11 cellular contexts compared by ENCODE assay signal in genomic region chr19:42424712-42425131, GRCh38. TPM values are rescaled to one million over a fixed set of nuclear protein-coding genes. Genes with fewer than 3 reads are reported as not detected.
DNase-seq lines count a peak whose midpoint lies in the region; ATAC-seq and TF ChIP-seq lines count a peak whose summit lies in the region.
"Had no signal": no experiment of that assay in that cellular context is flagged by ENCODE, and none has a peak within 500 bp of the region (broad histone marks: within the 10 kb centered on the region; RNA-seq: fewer than 3 reads in every experiment).

No MANE protein-coding gene starts in this region.

- H3K4me3 Mint-ChIP-seq in MCF 10A (ENCODE audit: unreplicated experiment) (peak overlapping the region; percentile 96), T-helper 17 cell (peak overlapping the region; percentile 98), immature natural killer cell (peak overlapping the region in 4 of 5 donors; percentile 90 to 98 (median 94))

- 14 to 16% methylated on average over 6 to 13 of the region's 13 CpGs for WGBS in testis, 2 donors

- ATAC-seq in T-helper 17 cell (no peak), mucosa of descending colon (no peak)

- POLR2A ChIA-PET in MCF 10A (lab: Yijun Ruan, JAX): interaction anchor here (1.3 to 1.6 kb wide), 2 partner anchors 12 to 28 kb away, joined by 5 to 9 read pairs; no protein-coding TSS in a partner anchor

- no peaks in the 10 kb centered on the region for H3K9me3 ChIP-seq in breast epithelium
- no peaks in the 10 kb centered on the region for H3K9me3 ChIP-seq in T-helper 17 cell (ENCODE audit: control insufficient read depth, low read length, poor library complexity, severe bottlenecking)
- H3K9me3 ChIP-seq in testis: no peaks in the 10 kb centered on the region
- H3K9me3 ChIP-seq in mucosa of descending colon: no peaks in the 10 kb centered on the region

- no peak for TF ChIP-seq CTCF in MCF 10A (IDR thresholded peaks at IDR 0.05; ENCODE audit: unreplicated experiment)
- TF ChIP-seq CTCF in breast epithelium (IDR thresholded peaks at IDR 0.05): no peak
- peak in 1 of 3 experiments; percentile 18 for TF ChIP-seq CTCF in testis (IDR thresholded peaks at IDR 0.05)
- no peak for TF ChIP-seq CTCF in mucosa of descending colon (IDR thresholded peaks at IDR 0.05)

- H3K4me1 Mint-ChIP-seq in MCF 10A (ENCODE audit: insufficient read depth, unreplicated experiment) (peaks cover 34% of the 10 kb centered on the region), T-helper 17 cell (peaks cover 40% of the 10 kb centered on the region), immature natural killer cell (peaks cover 34 to 44% of the 10 kb centered on the region in 2 donors)

- DNase-seq in MCF 10A (ENCODE audit: unreplicated experiment): no peak
- DNase-seq in breast epithelium (ENCODE audit: low spot score in 2 of 2): no peak
- DNase-seq in T-helper 17 cell: no peak
- no peak for DNase-seq in immature natural killer cell
- peak; percentile 56 for DNase-seq in testis
- DNase-seq in mucosa of descending colon: no peak
- no peak for DNase-seq in effector CD4-positive, alpha-beta T cell
- DNase-seq in HuH-7.5 (ENCODE audit: low spot score): no peak
- DNase-seq: activated effector memory CD4-positive, alpha-beta T cell treated with Interleukin-2 at 50 U/mL for 16 hours had no signal

- H3K9me3 Mint-ChIP-seq in MCF 10A (ENCODE audit: unreplicated experiment) (no peaks in the 10 kb centered on the region), immature natural killer cell (no peaks in the 10 kb centered on the region)

- H3K27me3 ChIP-seq in breast epithelium (no peaks in the 10 kb centered on the region), testis (no peaks in the 10 kb centered on the region)

- no TSS peak for BruUV-seq in MCF 10A (replicated peaks; lab: Mats Ljungman, UMichigan)

- no peaks in the 10 kb centered on the region for H3K27me3 Mint-ChIP-seq in MCF 10A (ENCODE audit: insufficient read depth, unreplicated experiment)
- H3K27me3 Mint-ChIP-seq in T-helper 17 cell: no peaks in the 10 kb centered on the region
- H3K27me3 Mint-ChIP-seq in immature natural killer cell (ENCODE audit: low read depth in 3 of 3): peaks cover 0 to 4% (median 2%) of the 10 kb centered on the region in 3 donors

- H3K36me3 Mint-ChIP-seq in MCF 10A (ENCODE audit: insufficient read depth, unreplicated experiment): peaks cover 11% of the 10 kb centered on the region
- no peaks in the 10 kb centered on the region for H3K36me3 Mint-ChIP-seq in T-helper 17 cell (ENCODE audit: low read depth)
- H3K36me3 Mint-ChIP-seq in immature natural killer cell: no peaks in the 10 kb centered on the region

- H3K4me1 ChIP-seq in breast epithelium (no peaks in the 10 kb centered on the region), testis (peaks cover 17% of the 10 kb centered on the region), mucosa of descending colon (ENCODE audit: low read depth) (peaks cover 8% of the 10 kb centered on the region)

- H3K27ac Mint-ChIP-seq in MCF 10A (ENCODE audit: low read depth, unreplicated experiment) (no peak overlapping the region), T-helper 17 cell (peak overlapping the region; percentile 39), immature natural killer cell (peak overlapping the region in 1 of 6 donors; percentile 28)

- intact Hi-C loops in MCF 10A (cut with micrococcal nuclease): no loop called here
- intact Hi-C loops in breast epithelium (cut with DNase I; ENCODE audit: low total_unique reads): no loop called here
- intact Hi-C loops in testis (cut with DNase I; ENCODE audit: low total_unique reads): no loop called here
- intact Hi-C loops in mucosa of descending colon (cut with DNase I, micrococcal nuclease): no loop called here

- H3K27ac ChIP-seq in breast epithelium (peak overlapping the region in 1 of 2 donors; percentile 50), testis (peak overlapping the region; percentile 35 to 76)

- TF ChIP-seq POLR2A in breast epithelium (IDR thresholded peaks at IDR 0.05): no peak
- no peak for TF ChIP-seq POLR2A in testis (IDR thresholded peaks at IDR 0.05)

- H3K36me3 ChIP-seq in breast epithelium: no peaks in the 10 kb centered on the region
- H3K36me3 ChIP-seq in testis (ENCODE audit: low read depth, missing control alignments): no peaks in the 10 kb centered on the region
- H3K36me3 ChIP-seq in mucosa of descending colon (ENCODE audit: low read depth): no peaks in the 10 kb centered on the region

- CTCF ChIA-PET in MCF 10A (lab: Yijun Ruan, JAX): interaction anchor here (0.9 to 1.8 kb wide), 3 partner anchors 9 to 16 kb away, joined by 3 to 8 read pairs (median 4); no protein-coding TSS in a partner anchor

- H3K4me3 ChIP-seq in breast epithelium (no peak overlapping the region), testis (peak overlapping the region; percentile 63 to 69), mucosa of descending colon (no peak overlapping the region)

RNA-seq across cellular contexts. Expression of gene LIPE, which starts 2.5 kb away (rescaled TPM):
- total RNA-seq in MCF 10A (2022) (8.6 and 11.7 TPM in 2 replicates), breast epithelium (1,000 to 10,000 TPM in 1 of 3 donors, 100 to 1,000 TPM in 2; 152 to 1,550 (median 380) TPM), T-helper 17 cell (10 to 100 TPM; 14.5 to 16.9 TPM), testis (10 to 100 TPM; 49.2 to 73.5 TPM), mucosa of descending colon (10 to 100 TPM in 2 of 3 donors, 1 to 10 TPM in 1; 7.9 to 11.7 (median 10.0) TPM)
- polyA plus RNA-seq in immature natural killer cell (1 to 10 TPM; 1.9 to 3.9 (median 2.3) TPM), testis (ENCODE audit: insufficient read depth, low read depth, low replicate concordance) (131 TPM)

RNA-seq across cellular contexts. Expression of gene CXCL17, which starts 18.0 kb away (rescaled TPM):
- total RNA-seq in MCF 10A (2022): not detected in 2 replicates
- 1 to 10 TPM in 2 of 3 donors, not detected in 1; 2.2 to 2.9 TPM for total RNA-seq in breast epithelium
- not detected for total RNA-seq in T-helper 17 cell
- not detected for polyA plus RNA-seq in immature natural killer cell
- not detected for total RNA-seq in testis
- polyA plus RNA-seq in testis (ENCODE audit: insufficient read depth, low read depth, low replicate concordance): not detected
- not detected for total RNA-seq in mucosa of descending colon
- total RNA-seq: dermis microvascular lymphatic vessel endothelial cell, glomerular endothelial cell had no signal

RNA-seq across cellular contexts. Expression of gene CNFN, which starts 34.6 kb away (rescaled TPM):
- total RNA-seq in MCF 10A (2022) (0.89 and 1.6 TPM in 2 replicates), breast epithelium (1 to 10 TPM; 2.6 to 4.8 (median 3.0) TPM), T-helper 17 cell (not detected), testis (1 to 10 TPM; 1.9 to 5.0 TPM), mucosa of descending colon (1 to 10 TPM; 1.7 to 4.0 (median 3.6) TPM)
- polyA plus RNA-seq in immature natural killer cell (1 to 10 TPM in 2 of 3 donors, not detected in 1; 3.3 to 7.1 TPM), testis (ENCODE audit: insufficient read depth, low read depth, low replicate concordance) (2.2 TPM)
- total RNA-seq: glomerular endothelial cell had no signal

Comparison
In these comparisons a context has a peak if more than half of its experiments do, and no peak if none do; other contexts are left out.
1. H3K4me3 ChIP-seq: peak in testis (2 of 2); none in breast epithelium (0 of 3) and mucosa of descending colon (single experiment).
2. Peak in every context shown above with its lines, with median percentiles within 50 percentile points of each other: H3K4me3 Mint-ChIP-seq.